19 cellular contexts compared by ENCODE assay signal in genomic region chr9:88685966-88686365, GRCh38.
"Had no signal": no experiment of that assay in that cellular context is flagged by ENCODE, and none has a peak within 500 bp of the region (broad histone marks: within the 10 kb centered on the region; RNA-seq: fewer than 3 reads in every experiment).

No MANE protein-coding gene starts in this region.

- DNase-seq: colonic mucosa; cortex of kidney; effector CD4-positive, alpha-beta T cell; effector memory CD4-positive, alpha-beta T cell; esophagus squamous epithelium; foreskin fibroblast; foreskin melanocyte; gastrocnemius medialis; glutamatergic neuron; head of caudate nucleus; heart right ventricle; hippocampal formation; left colon; left ventricle myocardium inferior; lower lobe of right lung; mesenchymal stem cell; mucosa of descending colon; naive thymus-derived CD4-positive, alpha-beta T cell had no signal

- ATAC-seq: gastrocnemius medialis; left colon; left lobe of liver; mucosa of descending colon; naive thymus-derived CD4-positive, alpha-beta T cell had no signal

- H3K27ac ChIP-seq: colonic mucosa, esophagus squamous epithelium, gastrocnemius medialis, heart right ventricle, left ventricle myocardium inferior, lower lobe of right lung had no signal

- H3K4me3 ChIP-seq: colonic mucosa, esophagus squamous epithelium, gastrocnemius medialis, heart right ventricle, left ventricle myocardium inferior, lower lobe of right lung, mucosa of descending colon had no signal

- H3K9me3 ChIP-seq: colonic mucosa, esophagus squamous epithelium, gastrocnemius medialis, heart right ventricle, left ventricle myocardium inferior, lower lobe of right lung, mucosa of descending colon had no signal

- H3K27me3 ChIP-seq: colonic mucosa, esophagus squamous epithelium, gastrocnemius medialis, heart right ventricle had no signal

- H3K4me1 ChIP-seq: colonic mucosa, gastrocnemius medialis, heart right ventricle, left ventricle myocardium inferior, lower lobe of right lung had no signal

- H3K36me3 ChIP-seq: colonic mucosa, esophagus squamous epithelium, gastrocnemius medialis, heart right ventricle, left ventricle myocardium inferior, lower lobe of right lung had no signal
